ENCODE assay signal across 15 cellular contexts in the genomic region with DNA sequence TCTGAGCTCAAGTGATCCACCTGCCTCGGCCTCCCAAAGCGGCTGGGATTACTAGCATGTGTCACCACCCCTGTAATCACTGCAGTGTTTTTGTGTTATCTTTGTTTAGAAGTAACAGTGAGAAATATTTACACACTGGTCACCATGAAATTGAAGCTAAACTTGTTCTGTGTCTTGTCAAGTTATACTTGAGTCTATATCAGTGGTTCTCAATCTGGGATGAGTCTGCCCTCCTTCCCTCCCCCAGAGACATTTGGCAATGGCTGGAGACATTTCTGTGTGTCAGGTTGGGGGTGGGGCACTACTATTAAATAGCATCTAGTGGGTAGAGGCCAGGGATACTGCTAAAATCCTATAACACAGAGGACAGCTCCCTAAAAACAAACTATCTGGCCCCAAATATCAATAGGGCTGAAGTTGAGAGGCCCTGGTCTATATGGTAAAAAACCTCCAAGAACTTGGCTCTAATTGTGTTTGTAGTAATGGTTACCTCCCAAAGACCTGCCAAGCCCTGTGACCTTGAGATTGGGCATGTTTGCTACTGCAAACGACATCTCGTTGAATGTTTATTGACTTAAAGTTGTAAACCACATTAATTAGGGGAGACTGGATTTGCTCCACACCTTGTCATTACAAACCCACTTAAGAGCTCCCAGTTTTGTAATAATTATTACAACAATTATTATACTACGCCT. TPM values are rescaled to one million over a fixed set of nuclear protein-coding genes. Genes with fewer than 3 reads are reported as not detected.
"Had no signal": no experiment of that assay in that cellular context is flagged by ENCODE, and none has a peak within 500 bp of the region (broad histone marks: within the 10 kb centered on the region; RNA-seq: fewer than 3 reads in every experiment).

No MANE protein-coding gene starts in this region.

- H3K4me3 ChIP-seq: psoas muscle, suprapubic skin, upper lobe of left lung had no signal

- H3K9me3 ChIP-seq: psoas muscle, suprapubic skin, upper lobe of left lung had no signal

- H3K27ac ChIP-seq: psoas muscle, suprapubic skin, upper lobe of left lung had no signal

- DNase-seq: activated CD4-positive, alpha-beta memory T cell treated with anti-CD3 and anti-CD28 coated beads, Interleukin-2, amount 10 ng/mL, durations not matched to agents 7 days and 5 days; activated CD4-positive, alpha-beta T cell treated with anti-CD3 and anti-CD28 coated beads for 1 hour; activated CD8-positive, alpha-beta memory T cell treated with anti-CD3 and anti-CD28 coated beads, Interleukin-2, amount 50 U/mL, for 48 hours; activated naive CD4-positive, alpha-beta T cell treated with Interleukin-2 at 50 U/mL for 16 hours; effector memory CD8-positive, alpha-beta T cell; glutamatergic neuron; left colon; mammary epithelial cell; natural killer cell; nucleus accumbens; psoas muscle; stimulated activated naive CD4-positive, alpha-beta T cell treated with Interleukin-2 at 50 U/mL for 16 hours; upper lobe of left lung had no signal

- H3K27me3 ChIP-seq: suprapubic skin, upper lobe of left lung had no signal

RNA-seq across cellular contexts. Expression of a gene that starts 18.6 kb away (rescaled TPM):
- total RNA-seq: psoas muscle had no signal

RNA-seq across cellular contexts. Expression of a gene that starts 23.4 kb away (rescaled TPM):
- total RNA-seq: epithelial cell of proximal tubule, mammary epithelial cell had no signal
- polyA plus RNA-seq: mammary epithelial cell had no signal

RNA-seq across cellular contexts. Expression of a gene that starts 36.4 kb away (rescaled TPM):
- total RNA-seq: activated CD4-positive, alpha-beta memory T cell treated with anti-CD3 and anti-CD28 coated beads, Interleukin-2, amount 10 ng/mL, durations not matched to agents 7 days and 5 days; epithelial cell of proximal tubule; natural killer cell; psoas muscle had no signal

RNA-seq across cellular contexts. Expression of a gene that starts 40.8 kb away (rescaled TPM):
- total RNA-seq: activated CD4-positive, alpha-beta memory T cell treated with anti-CD3 and anti-CD28 coated beads, Interleukin-2, amount 10 ng/mL, durations not matched to agents 7 days and 5 days; epithelial cell of proximal tubule; mammary epithelial cell; suprapubic skin had no signal
- polyA plus RNA-seq: mammary epithelial cell had no signal
